In genomic region chr10:50603151-50603850, GRCh38 we compare ENCODE assay signal across 1 cellular context.
A peak's percentile ranks its signal among the peaks of the same experiment; 100 is the strongest.
TF ChIP-seq lines count a peak whose summit lies in the region.

No MANE protein-coding gene starts in this region.

TF ChIP-seq in K562, 482 proteins besides CTCF, POLR2A, EP300 and RAD21:
- TF ChIP-seq RFX1 (IDR thresholded peaks at IDR 0.05) = 0 out of 2 replicates have a peak, but pooled peaks have one; percentile 11
- TF ChIP-seq STAT5A (IDR thresholded peaks at IDR 0.05; ENCODE audit: borderline replicate concordance, low read length) = 0 out of 2 replicates have a peak, but pooled peaks have one; percentile 3
- TF ChIP-seq NR2C2 (CRISPR knock-in tag; IDR thresholded peaks at IDR 0.05) = no peak
- TF ChIP-seq NR2C2 (tag; IDR thresholded peaks at IDR 0.05) = peak; percentile 2; the same call in 1 of the 2 replicates
- no peak for TF ChIP-seq SMAD1 (IDR thresholded peaks at IDR 0.05; ENCODE audit: low read depth, low read length, partially characterized antibody)
- TF ChIP-seq ARID1B (IDR thresholded peaks at IDR 0.05) = 0 out of 2 replicates have a peak, but pooled peaks have one; percentile 12
- 0 out of 2 replicates have a peak, but pooled peaks have one; percentile 17 for TF ChIP-seq ZEB2 (IDR thresholded peaks at IDR 0.05)
- TF ChIP-seq CEBPB (tag; IDR thresholded peaks at IDR 0.05) = peak; percentile 62; the same call in 1 of the 2 replicates
- TF ChIP-seq SIN3B (IDR thresholded peaks at IDR 0.05; ENCODE audit: low read depth) = no peak
